Comparison of ENCODE assay signal across 26 cellular contexts in genomic region chr13:27924529-27925141, GRCh38. TPM values are rescaled to one million over a fixed set of nuclear protein-coding genes. Genes with fewer than 3 reads are reported as not detected.
DNase-seq lines count a peak whose midpoint lies in the region; ATAC-seq and TF ChIP-seq lines count a peak whose summit lies in the region.
"Had no signal": no experiment of that assay in that cellular context is flagged by ENCODE, and none has a peak within 500 bp of the region (broad histone marks: within the 10 kb centered on the region; RNA-seq: fewer than 3 reads in every experiment).

No MANE protein-coding gene starts in this region.

- peaks cover 50% of the 10 kb centered on the region for H3K4me1 Mint-ChIP-seq in activated T-cell treated with anti-CD3 and anti-CD28 coated beads, Interleukin-2, amount 50 U/mL, for 72 hours (ENCODE audit: low read depth)
- peaks cover 24% of the 10 kb centered on the region for H3K4me1 Mint-ChIP-seq in activated T-cell treated with anti-CD3 and anti-CD28 coated beads, Interleukin-2, amount 50 U/mL, for 4 hours (ENCODE audit: low read depth)
- peaks cover 31% of the 10 kb centered on the region for H3K4me1 Mint-ChIP-seq in activated naive CD8-positive, alpha-beta T cell treated with anti-CD3 and anti-CD28 coated beads, Interleukin-2, amount 50 U/mL, for 24 hours
- H3K4me1 Mint-ChIP-seq in osteocyte (ENCODE audit: unreplicated experiment) = peaks cover 16% of the 10 kb centered on the region

- ATAC-seq in activated T-cell treated with anti-CD3 and anti-CD28 coated beads, Interleukin-2, amount 50 U/mL, for 72 hours (replicated peaks in 1 of 2) = no peak
- ATAC-seq in activated T-cell treated with anti-CD3 and anti-CD28 coated beads, Interleukin-2, amount 50 U/mL, for 4 hours = no peak
- no peak for ATAC-seq in activated naive CD8-positive, alpha-beta T cell treated with anti-CD3 and anti-CD28 coated beads, Interleukin-2, amount 50 U/mL, for 24 hours
- ATAC-seq in GM18867 (IDR thresholded peaks at IDR 0.05; ENCODE audit: unreplicated experiment) = no peak
- ATAC-seq: activated T-helper 17 cell treated with anti-CD3 and anti-CD28 coated beads, Interleukin-2, amount 50 U/mL, for 72 hours; right lobe of liver had no signal

- H3K36me3 ChIP-seq in testis (ENCODE audit: low read depth, missing control alignments) = no peaks in the 10 kb centered on the region
- H3K36me3 ChIP-seq: brain microvascular endothelial cell, right lobe of liver had no signal

- intact Hi-C loops in testis (cut with DNase I; ENCODE audit: low total_unique reads) = no loop called here

- H3K4me3 ChIP-seq in testis = peak overlapping the region; percentile 2 to 4
- H3K4me3 ChIP-seq: PC-9, right lobe of liver had no signal

- TF ChIP-seq CTCF in testis (IDR thresholded peaks at IDR 0.05) = no peak
- TF ChIP-seq CTCF in osteocyte (IDR thresholded peaks at IDR 0.05) = no peak

- no peak for TF ChIP-seq POLR2A in testis (IDR thresholded peaks at IDR 0.05)

- H3K27me3 ChIP-seq in testis = no peaks in the 10 kb centered on the region

- 2% methylated on average over 18 to 25 of the region's 46 CpGs for WGBS in testis, 2 donors

- H3K4me3 Mint-ChIP-seq in activated T-cell treated with anti-CD3 and anti-CD28 coated beads, Interleukin-2, amount 50 U/mL, for 72 hours = peak overlapping the region in 1 of 2 donors; percentile 12
- no peak overlapping the region for H3K4me3 Mint-ChIP-seq in activated T-cell treated with anti-CD3 and anti-CD28 coated beads, Interleukin-2, amount 50 U/mL, for 4 hours
- H3K4me3 Mint-ChIP-seq in activated naive CD8-positive, alpha-beta T cell treated with anti-CD3 and anti-CD28 coated beads, Interleukin-2, amount 50 U/mL, for 24 hours = peak overlapping the region; percentile 24
- H3K4me3 Mint-ChIP-seq in osteocyte (ENCODE audit: unreplicated experiment) = no peak overlapping the region
- H3K4me3 Mint-ChIP-seq: activated T-helper 17 cell treated with anti-CD3 and anti-CD28 coated beads, Interleukin-2, amount 50 U/mL, for 72 hours had no signal

- H3K27ac ChIP-seq in testis = no peak overlapping the region
- H3K27ac ChIP-seq: brain microvascular endothelial cell, PC-9, right lobe of liver had no signal

- no peaks in the 10 kb centered on the region for H3K9me3 ChIP-seq in testis
- H3K9me3 ChIP-seq: right lobe of liver had no signal

- H3K27ac Mint-ChIP-seq in activated T-cell treated with anti-CD3 and anti-CD28 coated beads, Interleukin-2, amount 50 U/mL, for 72 hours = no peak overlapping the region
- no peak overlapping the region for H3K27ac Mint-ChIP-seq in activated naive CD8-positive, alpha-beta T cell treated with anti-CD3 and anti-CD28 coated beads, Interleukin-2, amount 50 U/mL, for 24 hours
- no peak overlapping the region for H3K27ac Mint-ChIP-seq in osteocyte (ENCODE audit: unreplicated experiment)
- H3K27ac Mint-ChIP-seq: activated T-helper 17 cell treated with anti-CD3 and anti-CD28 coated beads, Interleukin-2, amount 50 U/mL, for 72 hours; CD14-positive monocyte had no signal

- no peaks in the 10 kb centered on the region for H3K9me3 Mint-ChIP-seq in activated T-cell treated with anti-CD3 and anti-CD28 coated beads, Interleukin-2, amount 50 U/mL, for 72 hours
- H3K9me3 Mint-ChIP-seq in activated T-cell treated with anti-CD3 and anti-CD28 coated beads, Interleukin-2, amount 50 U/mL, for 4 hours = no peaks in the 10 kb centered on the region
- H3K9me3 Mint-ChIP-seq in activated naive CD8-positive, alpha-beta T cell treated with anti-CD3 and anti-CD28 coated beads, Interleukin-2, amount 50 U/mL, for 24 hours = no peaks in the 10 kb centered on the region
- H3K9me3 Mint-ChIP-seq in osteocyte (ENCODE audit: unreplicated experiment) = no peaks in the 10 kb centered on the region
- H3K9me3 Mint-ChIP-seq: activated T-helper 17 cell treated with anti-CD3 and anti-CD28 coated beads, Interleukin-2, amount 50 U/mL, for 72 hours had no signal

- peaks cover 0 to 3% of the 10 kb centered on the region in 2 donors for H3K36me3 Mint-ChIP-seq in activated T-cell treated with anti-CD3 and anti-CD28 coated beads, Interleukin-2, amount 50 U/mL, for 72 hours (ENCODE audit: insufficient read depth in 2 of 2)
- H3K36me3 Mint-ChIP-seq in activated T-cell treated with anti-CD3 and anti-CD28 coated beads, Interleukin-2, amount 50 U/mL, for 4 hours (ENCODE audit: insufficient read depth) = no peaks in the 10 kb centered on the region
- H3K36me3 Mint-ChIP-seq in activated naive CD8-positive, alpha-beta T cell treated with anti-CD3 and anti-CD28 coated beads, Interleukin-2, amount 50 U/mL, for 24 hours (ENCODE audit: low read depth) = peaks cover 2% of the 10 kb centered on the region
- no peaks in the 10 kb centered on the region for H3K36me3 Mint-ChIP-seq in osteocyte (ENCODE audit: unreplicated experiment)

- peak; percentile 3 to 10 for DNase-seq in activated T-cell treated with anti-CD3 and anti-CD28 coated beads, Interleukin-2, amount 50 U/mL, for 72 hours
- no peak for DNase-seq in activated T-cell treated with anti-CD3 and anti-CD28 coated beads, Interleukin-2, amount 50 U/mL, for 4 hours
- no peak for DNase-seq in activated naive CD8-positive, alpha-beta T cell treated with anti-CD3 and anti-CD28 coated beads, Interleukin-2, amount 50 U/mL, for 24 hours
- DNase-seq in iPS-NIHi11 (ENCODE audit: low spot score) = peak; percentile 16
- no peak for DNase-seq in testis
- no peak for DNase-seq in H4 (ENCODE audit: low spot score)
- no peak for DNase-seq in osteocyte (ENCODE audit: extremely low spot score, unreplicated experiment)
- DNase-seq: ACHN; activated CD4-positive, CD25-positive, alpha-beta regulatory T cell; brain microvascular endothelial cell; DMS 273 treated with DMSO at 0.1 percent for 48 hours; GF-D8; mesenchymal stem cell; NCI-H1092 treated with DMSO at 0.1 percent for 48 hours; NCI-H2081; NCI-H510A; PC-9; right lobe of liver; SHP77; substantia nigra; SW 1271 had no signal

- H3K27me3 Mint-ChIP-seq in activated T-cell treated with anti-CD3 and anti-CD28 coated beads, Interleukin-2, amount 50 U/mL, for 72 hours (ENCODE audit: low read depth) = peaks cover 85% of the 10 kb centered on the region
- peaks cover 83% of the 10 kb centered on the region for H3K27me3 Mint-ChIP-seq in activated T-cell treated with anti-CD3 and anti-CD28 coated beads, Interleukin-2, amount 50 U/mL, for 4 hours (ENCODE audit: low read depth)
- H3K27me3 Mint-ChIP-seq in activated naive CD8-positive, alpha-beta T cell treated with anti-CD3 and anti-CD28 coated beads, Interleukin-2, amount 50 U/mL, for 24 hours = peaks cover 85% of the 10 kb centered on the region
- peaks cover 84% of the 10 kb centered on the region for H3K27me3 Mint-ChIP-seq in osteocyte (ENCODE audit: unreplicated experiment)

- H3K4me1 ChIP-seq in testis = peaks cover 17% of the 10 kb centered on the region

RNA-seq across cellular contexts. Expression of gene PDX1, which starts 4.8 kb away (rescaled TPM):
- not detected for total RNA-seq in activated T-cell treated with anti-CD3 and anti-CD28 coated beads, Interleukin-2, amount 50 U/mL, for 72 hours
- total RNA-seq in activated T-cell treated with anti-CD3 and anti-CD28 coated beads, Interleukin-2, amount 50 U/mL, for 4 hours = not detected
- under 1 TPM; 0.12 to 0.24 TPM for total RNA-seq in testis
- not detected for polyA plus RNA-seq in testis (ENCODE audit: insufficient read depth, low read depth, low replicate concordance)
- not detected in 2 replicates for total RNA-seq in H4 (2014; rRNA removed; shearing (Covaris generic))
- total RNA-seq in osteocyte = not detected in 2 replicates
- total RNA-seq: activated T-helper 17 cell treated with anti-CD3 and anti-CD28 coated beads, Interleukin-2, amount 50 U/mL, for 72 hours; osteoblast; PC-9; ureter had no signal
- polyA plus RNA-seq: CD14-positive monocyte had no signal

RNA-seq across cellular contexts. Expression of gene CDX2, which starts 44.5 kb away (rescaled TPM):
- total RNA-seq in activated T-cell treated with anti-CD3 and anti-CD28 coated beads, Interleukin-2, amount 50 U/mL, for 72 hours = not detected
- under 1 TPM in 2 of 3 donors, not detected in 1; 0.11 to 0.43 TPM for total RNA-seq in activated T-cell treated with anti-CD3 and anti-CD28 coated beads, Interleukin-2, amount 50 U/mL, for 4 hours
- under 1 TPM; 0.06 to 0.08 TPM for total RNA-seq in testis
- not detected for polyA plus RNA-seq in testis (ENCODE audit: insufficient read depth, low read depth, low replicate concordance)
- not detected in 2 replicates for total RNA-seq in H4 (2014; rRNA removed; shearing (Covaris generic))
- not detected in 2 replicates for total RNA-seq in osteocyte
- total RNA-seq: activated T-helper 17 cell treated with anti-CD3 and anti-CD28 coated beads, Interleukin-2, amount 50 U/mL, for 72 hours; osteoblast; PC-9; right lobe of liver; ureter had no signal
- polyA plus RNA-seq: CD14-positive monocyte had no signal

Comparison
In these comparisons a context has a peak if more than half of its experiments do, and no peak if none do; other contexts are left out.
1. DNase-seq: peak in activated T-cell treated with anti-CD3 and anti-CD28 coated beads, Interleukin-2, amount 50 U/mL, for 72 hours (2 of 2) and iPS-NIHi11 (single experiment); none in activated T-cell treated with anti-CD3 and anti-CD28 coated beads, Interleukin-2, amount 50 U/mL, for 4 hours (single experiment), activated naive CD8-positive, alpha-beta T cell treated with anti-CD3 and anti-CD28 coated beads, Interleukin-2, amount 50 U/mL, for 24 hours (single experiment), testis (single experiment), H4 (single experiment) and osteocyte (single experiment).